In the genomic region with DNA sequence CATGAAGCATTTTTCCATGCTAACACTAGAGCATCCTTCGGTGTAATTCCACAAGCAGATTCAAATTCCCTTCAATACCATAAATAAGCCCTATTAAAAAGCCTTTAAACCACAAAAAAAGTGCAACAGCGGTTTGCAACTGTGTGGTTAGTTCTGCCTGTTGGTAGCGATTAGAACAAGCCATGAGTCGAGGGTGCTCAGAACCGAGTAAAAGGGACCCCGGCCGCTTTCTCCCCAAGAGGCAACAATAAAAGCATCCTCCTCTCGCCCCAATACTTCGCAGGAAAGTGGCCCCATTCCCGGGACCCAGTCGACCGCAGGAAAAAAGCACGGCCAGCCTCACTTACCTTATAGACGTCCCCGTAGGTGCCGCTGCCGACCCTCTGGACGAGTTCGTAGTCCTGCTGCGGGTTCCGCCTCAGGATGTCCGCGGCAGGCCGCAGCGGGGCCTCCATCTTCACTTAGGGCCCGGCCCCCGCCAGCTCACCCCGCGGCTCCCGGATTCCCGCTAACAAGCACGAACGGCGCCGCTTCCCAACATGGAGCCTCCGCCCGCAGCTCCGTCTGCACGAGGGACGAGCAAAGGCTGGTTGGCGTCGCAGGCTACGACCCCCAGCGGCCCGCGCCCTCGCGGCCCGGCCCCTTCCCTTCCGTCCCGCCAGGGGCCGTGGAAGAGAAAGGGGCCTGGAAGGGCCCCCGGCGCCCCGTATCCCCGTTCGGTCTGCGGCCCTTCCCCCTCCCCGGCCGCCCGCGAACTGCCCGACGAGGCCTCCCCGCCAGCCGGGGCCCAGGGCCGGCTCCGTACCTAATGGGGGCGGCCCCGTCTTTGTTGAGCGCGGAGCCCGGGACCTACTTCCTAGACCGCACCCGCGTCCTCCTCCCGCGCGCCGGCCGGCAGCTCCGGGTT, we compare ENCODE assay signal across 8 cellular contexts. TPM values are rescaled to one million over a fixed set of nuclear protein-coding genes. Genes with fewer than 3 reads are reported as not detected.
DNase-seq lines count a peak whose midpoint lies in the region; ATAC-seq and TF ChIP-seq lines count a peak whose summit lies in the region.

No MANE protein-coding gene starts in this region.

- no peaks in the 10 kb centered on the region for H4K20me1 ChIP-seq in PC-9 (ENCODE audit: insufficient read depth)

- BruUV-seq in PC-9 (replicated peaks; lab: Mats Ljungman, UMichigan), result TSS peak; percentile 40

- no peaks in the 10 kb centered on the region for H3K9me2 ChIP-seq in PC-9 (ENCODE audit: insufficient read depth)

- H3K79me2 ChIP-seq in PC-9 (ENCODE audit: low read depth), result peaks cover 54% of the 10 kb centered on the region

- H3K4me3 Mint-ChIP-seq in CD8-positive, alpha-beta T cell, result peak overlapping the region; percentile 89

- peaks cover 3% of the 10 kb centered on the region for H3K36me3 Mint-ChIP-seq in CD8-positive, alpha-beta T cell

- TF ChIP-seq CTCF in CD8-positive, alpha-beta T cell (IDR thresholded peaks at IDR 0.05), result no peak
- TF ChIP-seq CTCF in PC-9 (conservative IDR thresholded peaks at IDR 0.05) (no peak), prostate gland (IDR thresholded peaks at IDR 0.05) (no peak)

- under 1% methylated on average over 82 of the region's 82 CpGs for WGBS in right cardiac atrium
- under 1% methylated on average over 57 of the region's 82 CpGs for WGBS in prostate gland

- H3K27ac ChIP-seq in CD8-positive, alpha-beta T cell (ENCODE audit: low read depth, low read length), result peak overlapping the region; percentile 47
- H3K27ac ChIP-seq in PC-9 (peak overlapping the region; percentile 64), right cardiac atrium (ENCODE audit: low read length) (peak overlapping the region; percentile 66), prostate gland (peak overlapping the region; percentile 95 to 98)

- peaks cover 42% of the 10 kb centered on the region for H3K4me1 ChIP-seq in CD8-positive, alpha-beta T cell (ENCODE audit: insufficient read depth, low read length)
- peaks cover 47% of the 10 kb centered on the region for H3K4me1 ChIP-seq in PC-9 (replicated peaks; ENCODE audit: insufficient read depth)
- H3K4me1 ChIP-seq in right cardiac atrium (ENCODE audit: control insufficient read depth, insufficient read depth, low read length), result no peaks in the 10 kb centered on the region
- H3K4me1 ChIP-seq in prostate gland (replicated peaks), result no peaks in the 10 kb centered on the region

- H3K27me3 ChIP-seq in CD8-positive, alpha-beta T cell (ENCODE audit: insufficient read depth, low read length), result no peaks in the 10 kb centered on the region
- H3K27me3 ChIP-seq in PC-9 (ENCODE audit: insufficient read depth, low read depth) (no peaks in the 10 kb centered on the region), right cardiac atrium (ENCODE audit: control insufficient read depth, insufficient read depth) (no peaks in the 10 kb centered on the region), prostate gland (replicated peaks; ENCODE audit: insufficient read depth) (no peaks in the 10 kb centered on the region)

- H3K27me3 Mint-ChIP-seq in CD8-positive, alpha-beta T cell (ENCODE audit: low read depth), result no peaks in the 10 kb centered on the region

- H3K4me2 ChIP-seq in PC-9, result peak overlapping the region; percentile 91

- TF ChIP-seq POLR2A in prostate gland (IDR thresholded peaks at IDR 0.05), result no peak

- CTCF ChIA-PET in CD8-positive, alpha-beta T cell (lab: Charles Lee), result interaction anchor here (1.2 to 1.6 kb wide), 5 partner anchors 8 to 211 kb away, joined by 3 to 4 read pairs (median 3); a partner anchor contains a TSS
- CTCF ChIA-PET in PC-9 (lab: Charles Lee), result interaction anchor here (0.5 to 1.6 kb wide), 3 partner anchors 185 to 243 kb away, joined by 3 to 8 read pairs (median 4); no protein-coding TSS in a partner anchor

- DNase-seq in CD8-positive, alpha-beta T cell, result peak; percentile 4 to 60 (median 24)
- DNase-seq in PC-9, result peak in 1 of 2 experiments; percentile 27
- peak in 40 of 56 donors; percentile 15 to 85 (median 46) for DNase-seq in amygdala (lab: John Stamatoyannopoulos, UW)
- peak; percentile 59 to 83 (median 77) for DNase-seq in right cardiac atrium
- peak; percentile 45 for DNase-seq in prostate gland (ENCODE audit: low spot score)
- DNase-seq in globus pallidus (ENCODE audit: low spot score), result no peak

- H3K4me3 ChIP-seq in CD8-positive, alpha-beta T cell (ENCODE audit: low read depth, low read length), result peak overlapping the region; percentile 45
- H3K4me3 ChIP-seq in PC-9, result peak overlapping the region; percentile 92
- peak overlapping the region; percentile 62 for H3K4me3 ChIP-seq in right cardiac atrium (ENCODE audit: low read length)
- peak overlapping the region; percentile 90 to 93 for H3K4me3 ChIP-seq in prostate gland

- no peaks in the 10 kb centered on the region for H3K9me3 Mint-ChIP-seq in CD8-positive, alpha-beta T cell

- H3K27ac Mint-ChIP-seq in CD8-positive, alpha-beta T cell, result peak overlapping the region; percentile 92

- H3K4me1 Mint-ChIP-seq in CD8-positive, alpha-beta T cell (ENCODE audit: low read depth), result peaks cover 49% of the 10 kb centered on the region

- intact Hi-C loops in CD8-positive, alpha-beta T cell (cut with DNase I, micrococcal nuclease), result loop anchor here (1.0 to 10.0 kb wide), 11 partner anchors 190 to 897 kb away; a partner anchor contains a TSS
- intact Hi-C loops in PC-9 (cut with micrococcal nuclease; ENCODE audit: unreplicated experiment), result loop anchor here (1.0 to 5.0 kb wide), 7 partner anchors 85 to 912 kb away; a partner anchor contains a TSS
- intact Hi-C loops in right cardiac atrium (cut with DNase I), result loop anchor here (2.0 to 5.0 kb wide), 3 partner anchors 210 to 215 kb away; no protein-coding TSS in a partner anchor
- intact Hi-C loops in prostate gland (cut with DNase I), result loop anchor here (1.0 to 10.0 kb wide), 5 partner anchors 135 to 667 kb away; a partner anchor contains a TSS

- no peak for ATAC-seq in CD8-positive, alpha-beta T cell
- ATAC-seq in GM19043 (IDR thresholded peaks at IDR 0.05; ENCODE audit: low read depth, unreplicated experiment) (peak; percentile 31), HG03196 (IDR thresholded peaks at IDR 0.05; ENCODE audit: unreplicated experiment) (peak; percentile 42), right cardiac atrium (peak; percentile 58 to 71)

- peaks cover 30% of the 10 kb centered on the region for H3F3A ChIP-seq in PC-9 (ENCODE audit: insufficient read depth, low read depth)

- peak overlapping the region; percentile 88 for H2AFZ ChIP-seq in PC-9

- H3K9me3 ChIP-seq in CD8-positive, alpha-beta T cell (ENCODE audit: low read length), result no peaks in the 10 kb centered on the region
- no peaks in the 10 kb centered on the region for H3K9me3 ChIP-seq in PC-9 (ENCODE audit: insufficient read depth, low read depth)
- H3K9me3 ChIP-seq in right cardiac atrium (ENCODE audit: control insufficient read depth, low read length), result no peaks in the 10 kb centered on the region
- no peaks in the 10 kb centered on the region for H3K9me3 ChIP-seq in prostate gland

- H3K36me3 ChIP-seq in CD8-positive, alpha-beta T cell (ENCODE audit: insufficient read depth, low read length), result no peaks in the 10 kb centered on the region
- H3K36me3 ChIP-seq in PC-9 (ENCODE audit: low read depth) (0 out of 2 replicates have a peak, but pooled peaks cover 6% of the 10 kb centered on the region), prostate gland (no peaks in the 10 kb centered on the region)

- POLR2A ChIA-PET in CD8-positive, alpha-beta T cell (lab: Charles Lee), result interaction anchor here (0.7 to 1.4 kb wide), 4 partner anchors 10 to 220 kb away, joined by 3 to 5 read pairs (median 4); a partner anchor contains a TSS
- POLR2A ChIA-PET in PC-9 (lab: Charles Lee; ENCODE audit: unreplicated experiment), result no interaction called here

RNA-seq across cellular contexts. Expression of a gene that starts 0.5 kb away (rescaled TPM):
- total RNA-seq in CD8-positive, alpha-beta T cell, result 10 to 100 TPM; 32.0 to 32.7 TPM
- 51.8 and 66.6 TPM in 2 replicates for total RNA-seq in PC-9 (2021)
- 10 to 100 TPM; 17.6 to 29.0 (median 21.0) TPM for total RNA-seq in right cardiac atrium
- 8.4 TPM for polyA plus RNA-seq in right cardiac atrium
- total RNA-seq in prostate gland, result 100 to 1,000 TPM in 1 of 2 donors, 10 to 100 TPM in 1; 76.2 to 102 TPM

RNA-seq across cellular contexts. Expression of a gene that starts 28.1 kb away (rescaled TPM):
- 1 to 10 TPM; 1.4 to 4.0 TPM for total RNA-seq in CD8-positive, alpha-beta T cell
- total RNA-seq in PC-9 (2021) (3.8 and 4.3 TPM in 2 replicates), right cardiac atrium (1 to 10 TPM; 1.7 to 2.8 (median 2.2) TPM), prostate gland (10 to 100 TPM in 1 of 2 donors, 1 to 10 TPM in 1; 5.3 to 26.5 TPM)
- polyA plus RNA-seq in right cardiac atrium, result 1.4 TPM
